In genomic region chr14:50972734-50973133, GRCh38 we compare ENCODE assay signal across 22 cellular contexts. TPM values are rescaled to one million over a fixed set of nuclear protein-coding genes. Genes with fewer than 3 reads are reported as not detected.
"Had no signal": no experiment of that assay in that cellular context is flagged by ENCODE, and none has a peak within 500 bp of the region (broad histone marks: within the 10 kb centered on the region; RNA-seq: fewer than 3 reads in every experiment).

No MANE protein-coding gene starts in this region.

- DNase-seq: IMR-90, Karpas-422, KG1, MG63, NCI-H1092, NCI-H1417, NCI-H1436 treated with DMSO at 0.1 percent for 48 hours, NCI-H1694 treated with DMSO at 0.1 percent for 48 hours, NCI-H1930, NCI-H2081, NCI-H2107, NCI-H2227 treated with DMSO at 0.1 percent for 48 hours, NCI-H524, NCI-H526 treated with DMSO at 0.1 percent for 48 hours, NCI-H748 treated with DMSO at 0.1 percent for 48 hours, Right ventricle myocardium superior, RPMI8226, SIG-M5 had no signal

- H3K4me1 ChIP-seq: SJSA1 had no signal

- FAIRE-seq: RCC 7860 had no signal

- H3K27me3 ChIP-seq: MG63 had no signal

- H3K4me3 ChIP-seq: MG63, SJSA1, SK-N-MC had no signal

- H3K36me3 ChIP-seq: MG63, SJSA1 had no signal

- H3K27ac ChIP-seq: SJSA1, SK-N-MC had no signal

- H3K9me3 ChIP-seq: MG63, SJSA1 had no signal

RNA-seq across cellular contexts. Expression of gene PYGL, which starts 28.5 kb away (rescaled TPM):
- total RNA-seq: T-helper 1 cell treated with Interleukin-12 subunit alpha and Interleukin-12 subunit beta and Interleukin-4 antibody, amounts not matched to agents 30 ng/mL and 1 ng/mL, for 36 hours had no signal
